Comparison of ENCODE assay signal across 9 cellular contexts in the genomic region with DNA sequence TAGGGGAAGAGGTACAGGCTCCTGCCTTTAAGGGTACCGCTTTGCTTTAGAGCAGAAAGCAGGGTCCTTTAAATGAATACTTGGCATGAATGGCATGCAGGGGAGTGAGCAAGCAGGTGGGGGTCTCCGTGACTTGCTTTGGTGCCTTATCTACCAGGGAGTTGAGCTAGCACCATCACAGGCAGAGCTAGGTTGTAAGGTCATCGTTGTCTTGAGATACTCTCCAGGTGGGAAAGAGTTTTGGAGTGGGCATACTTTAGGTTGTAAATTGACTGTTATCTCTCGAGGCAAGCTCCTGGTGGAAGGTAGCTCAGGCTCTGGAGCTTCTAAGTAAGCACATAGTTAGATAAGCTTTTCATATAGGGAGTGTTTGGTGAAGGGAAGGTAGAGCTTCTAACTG. TPM values are rescaled to one million over a fixed set of nuclear protein-coding genes. Genes with fewer than 3 reads are reported as not detected.
"Had no signal": no experiment of that assay in that cellular context is flagged by ENCODE, and none has a peak within 500 bp of the region (broad histone marks: within the 10 kb centered on the region; RNA-seq: fewer than 3 reads in every experiment).

No MANE protein-coding gene starts in this region.

- H3K4me3 ChIP-seq: GM23248, HAP-1 had no signal

- H3K9ac ChIP-seq: GM23248 had no signal

- H3K36me3 ChIP-seq: HAP-1 had no signal

- FAIRE-seq: HepG2 had no signal

- H2AFZ ChIP-seq: GM23248 had no signal

- H3K27ac ChIP-seq: GM23248, HL-60 had no signal

- DNase-seq: GM23248, H7, HFFc6, KBM-7 had no signal

- H3K9me3 ChIP-seq: HAP-1 had no signal

RNA-seq across cellular contexts. Expression of a gene that starts 5.6 kb away (rescaled TPM):
- total RNA-seq: HepG2, HFFc6, HT1080 had no signal
- polyA plus RNA-seq: HepG2, IgD-negative memory B cell had no signal
